18 cellular contexts compared by ENCODE assay signal in genomic region chr17:64470676-64471075, GRCh38.
"Had no signal": no experiment of that assay in that cellular context is flagged by ENCODE, and none has a peak within 500 bp of the region (broad histone marks: within the 10 kb centered on the region; RNA-seq: fewer than 3 reads in every experiment).

No MANE protein-coding gene starts in this region.

- H3K9me3 ChIP-seq: colonic mucosa, esophagus squamous epithelium, pancreas, thyroid gland had no signal

- H2AFZ ChIP-seq: hepatocyte had no signal

- H3K27ac ChIP-seq: colonic mucosa, esophagus squamous epithelium, hepatocyte, pancreas, thyroid gland had no signal

- H3K4me3 ChIP-seq: colonic mucosa, esophagus squamous epithelium, hepatocyte, pancreas, thyroid gland had no signal

- H3K27me3 ChIP-seq: colonic mucosa, esophagus squamous epithelium, hepatocyte, pancreas, thyroid gland had no signal

- ATAC-seq: activated CD8-positive, alpha-beta T cell treated with anti-CD3 and anti-CD28 coated beads, Interleukin-2, amount 10 ng/mL, durations not matched to agents 7 days and 5 days; activated naive CD4-positive, alpha-beta T cell treated with anti-CD3 and anti-CD28 coated beads, Interleukin-2, amount 50 U/mL, for 72 hours; left ventricle myocardium superior; pancreas; stimulated activated naive B cell treated with anti-CD40 and anti-IgM and Interleukin-4, amounts not matched to agents 10 μg/mL and 1 μg/mL and 100 μg/mL, for 72 hours; T-helper 17 cell had no signal

- H3K36me3 ChIP-seq: colonic mucosa, esophagus squamous epithelium, pancreas, thyroid gland had no signal

- H3K4me1 ChIP-seq: colonic mucosa, esophagus squamous epithelium, pancreas, thyroid gland had no signal

- DNase-seq: activated B cell treated with CpG ODN at 0.5 μM for 24 hours; activated CD4-positive, alpha-beta T cell treated with anti-CD3 and anti-CD28 coated beads, Interleukin-2, amount 10 ng/mL, durations not matched to agents 24 days and 14 days; activated CD8-positive, alpha-beta memory T cell treated with anti-CD3 and anti-CD28 coated beads, Interleukin-2, amount 50 U/mL, for 4 hours; activated CD8-positive, alpha-beta T cell treated with anti-CD3 and anti-CD28 coated beads, Interleukin-2, amount 10 ng/mL, durations not matched to agents 7 days and 5 days; activated gamma-delta T cell; activated T-cell treated with anti-CD3 and anti-CD28 coated beads, Interleukin-2, amount 50 U/mL, for 48 hours; central memory CD4-positive, alpha-beta T cell; colonic mucosa; esophagus squamous epithelium; kidney glomerular epithelial cell; left ventricle myocardium superior; pancreas; stimulated activated CD4-positive, alpha-beta T cell treated with anti-CD3 and anti-CD28 coated beads, Interleukin-12 subunit alpha, Interleukin-12 subunit beta, amount 100 ng/mL, for 4 hours; stimulated activated naive B cell treated with anti-CD40 and anti-IgM and Interleukin-4, amounts not matched to agents 10 μg/mL and 1 μg/mL and 100 μg/mL, for 72 hours; T-helper 17 cell; thyroid gland had no signal

- H3K79me2 ChIP-seq: hepatocyte had no signal

- H3K4me2 ChIP-seq: hepatocyte had no signal
